In genomic region chr12:11111213-11111612, GRCh38 we compare ENCODE assay signal across 1 cellular context.
TF ChIP-seq lines count a peak whose summit lies in the region.

No MANE protein-coding gene starts in this region.

TF ChIP-seq in GM12878, 131 proteins besides CTCF, POLR2A, EP300 and RAD21:
- TF ChIP-seq ZNF217 (IDR thresholded peaks at IDR 0.05) (0 out of 2 replicates have a peak, but pooled peaks have one; percentile 56), RUNX3 (IDR thresholded peaks at IDR 0.05; ENCODE audit: low read length) (peak; percentile 72), ATF7 (IDR thresholded peaks at IDR 0.05; ENCODE audit: low read depth) (peak; percentile 56), MTA2 (IDR thresholded peaks at IDR 0.05; ENCODE audit: low read depth) (peak; percentile 59), NBN (IDR thresholded peaks at IDR 0.05) (peak; percentile 39; the same call in 1 of the 2 replicates), MLLT1 (IDR thresholded peaks at IDR 0.05) (peak; percentile 24; the same call in 1 of the 2 replicates), SPI1 (IDR thresholded peaks at IDR 0.05; ENCODE audit: borderline replicate concordance, insufficient read depth, low read depth, low read length) (peak; percentile 51; the same call in 1 of the 2 replicates), DPF2 (IDR thresholded peaks at IDR 0.05) (0 out of 2 replicates have a peak, but pooled peaks have one; percentile 19)
